8 cellular contexts compared by ENCODE assay signal in genomic region chr10:93816123-93816747, GRCh38. TPM values are rescaled to one million over a fixed set of nuclear protein-coding genes. Genes with fewer than 3 reads are reported as not detected.
A peak's percentile ranks its signal among the peaks of the same experiment; 100 is the strongest.
DNase-seq lines count a peak whose midpoint lies in the region; ATAC-seq and TF ChIP-seq lines count a peak whose summit lies in the region.

No MANE protein-coding gene starts in this region.

- peak; percentile 34 to 61 (median 50) for TF ChIP-seq CTCF in body of pancreas (IDR thresholded peaks at IDR 0.05)

- DNase-seq in Right ventricle myocardium inferior (ENCODE audit: missing footprints) (peak; percentile 85), cardiac septum (ENCODE audit: low spot score) (no peak), HuH-7 (ENCODE audit: low spot score) (peak; percentile 44), RPMI7951 (ENCODE audit: low read depth) (peak; percentile 71), body of pancreas (peak; percentile 46 to 66 (median 48)), inferior parietal cortex (ENCODE audit: extremely low spot score) (peak; percentile 80), smooth muscle cell of the brain vasculature (ENCODE audit: low read depth, low spot score) (peak; percentile 28)
- DNase-seq in stimulated activated naive CD4-positive, alpha-beta T cell treated with Interleukin-2 at 50 U/mL for 16 hours (lab: John Stamatoyannopoulos, UW), result no peak

- H3K9me3 ChIP-seq in body of pancreas, result no peaks in the 10 kb centered on the region

- H3K4me1 ChIP-seq in body of pancreas, result no peaks in the 10 kb centered on the region

- peak; percentile 72 for ATAC-seq in Right ventricle myocardium inferior
- ATAC-seq in body of pancreas, result peak; percentile 58

- 16 to 18% methylated on average over 8 of the region's 8 CpGs for WGBS in body of pancreas, 2 donors

- H3K4me3 ChIP-seq in body of pancreas, result no peak overlapping the region

- H3K27ac ChIP-seq in body of pancreas, result no peak overlapping the region

- H3K36me3 ChIP-seq in body of pancreas (replicated peaks in 1 of 2; ENCODE audit: insufficient read depth in 1 of 2, low read depth in 2 of 2), result no peaks in the 10 kb centered on the region

- no peaks in the 10 kb centered on the region for H3K27me3 ChIP-seq in body of pancreas

- intact Hi-C loops in Right ventricle myocardium inferior (cut with DNase I) (no loop called here), cardiac septum (cut with DNase I) (loop anchor here (10.0 kb wide), 1 partner anchor 111 kb away; the partner anchor contains the start of gene FRA10AC1), body of pancreas (cut with DNase I) (no loop called here)

- no peak for TF ChIP-seq POLR2A in body of pancreas (IDR thresholded peaks at IDR 0.05)

RNA-seq across cellular contexts. Expression of gene LGI1, which starts 58.5 kb away (rescaled TPM):
- not detected for total RNA-seq in Right ventricle myocardium inferior
- not detected for total RNA-seq in cardiac septum
- 0.12 TPM in 1 of 2 replicates, not detected in the other for total RNA-seq in RPMI7951 (2014; rRNA removed; shearing (Covaris generic))
- not detected for total RNA-seq in body of pancreas

Comparison
In these comparisons a context has a peak if more than half of its experiments do, and no peak if none do; other contexts are left out.
1. DNase-seq: peak in Right ventricle myocardium inferior (single experiment), HuH-7 (single experiment), RPMI7951 (single experiment), body of pancreas (4 of 4), inferior parietal cortex (single experiment) and smooth muscle cell of the brain vasculature (single experiment); none in cardiac septum (single experiment) and stimulated activated naive CD4-positive, alpha-beta T cell treated with Interleukin-2 at 50 U/mL for 16 hours (single experiment).